9 cellular contexts compared by ENCODE assay signal in genomic region chr11:57474017-57474750, GRCh38. TPM values are rescaled to one million over a fixed set of nuclear protein-coding genes. Genes with fewer than 3 reads are reported as not detected.
DNase-seq lines count a peak whose midpoint lies in the region; ATAC-seq, FAIRE-seq and TF ChIP-seq lines count a peak whose summit lies in the region.
"Had no signal": no experiment of that assay in that cellular context is flagged by ENCODE, and none has a peak within 500 bp of the region (broad histone marks: within the 10 kb centered on the region; RNA-seq: fewer than 3 reads in every experiment).

No MANE protein-coding gene starts in this region.

- H3K4me2 ChIP-seq in SK-N-SH, result no peak overlapping the region

- no peak for TF ChIP-seq RAD21 in SK-N-SH (IDR thresholded peaks at IDR 0.05; ENCODE audit: low read length)

- H3K9me3 ChIP-seq in SK-N-SH (no peaks in the 10 kb centered on the region), left ventricle myocardium inferior (replicated peaks) (no peaks in the 10 kb centered on the region)

- DNase-seq in SK-N-SH (peak; percentile 37), AG20443 (ENCODE audit: low spot score) (no peak), D721Med (ENCODE audit: insufficient read length, low spot score) (no peak), left ventricle myocardium inferior (no peak)
- DNase-seq in activated CD4-positive, alpha-beta T cell treated with anti-CD3 and anti-CD28 coated beads, Interleukin-2, amount 10 ng/mL, durations not matched to agents 7 days and 5 days, result peak; percentile 65
- peak; percentile 20 for DNase-seq in stimulated activated CD4-positive, alpha-beta T cell treated with anti-CD3 and anti-CD28 coated beads, Interleukin-4, amount 100 ng/mL, for 1 hour

- H4K20me1 ChIP-seq in SK-N-SH (ENCODE audit: insufficient read depth), result no peaks in the 10 kb centered on the region

- FAIRE-seq in D721Med (lab: Jason Lieb, UNC), result no peak
- FAIRE-seq: A204.1 had no signal

- H3K27ac ChIP-seq in SK-N-SH (ENCODE audit: low read depth in 2 of 2, low read length in 1 of 2) (no peak overlapping the region), left ventricle myocardium inferior (replicated peaks) (no peak overlapping the region)

- 88% methylated on average over 9 of the region's 9 CpGs for WGBS in SK-N-SH (ENCODE audit: low lambda C conversion rate)

- H3K4me3 ChIP-seq in SK-N-SH (ENCODE audit: low read depth in 2 of 2, low read length in 1 of 2), result no peak overlapping the region
- H3K4me3 ChIP-seq in left ventricle myocardium inferior, result no peak overlapping the region

- H3K4me1 ChIP-seq in SK-N-SH (ENCODE audit: control insufficient read depth in 1 of 2, insufficient read depth in 2 of 2, low read depth in 1 of 2, low read length in 1 of 2), result peaks cover 0 to 8% of the 10 kb centered on the region in 2 experiments; a peak in 1 of 4 replicates
- H3K4me1 ChIP-seq in left ventricle myocardium inferior, result peaks cover 32% of the 10 kb centered on the region

- H3F3A ChIP-seq in SK-N-SH (replicated peaks; ENCODE audit: insufficient read depth), result no peaks in the 10 kb centered on the region

- TF ChIP-seq CTCF in SK-N-SH (IDR thresholded peaks at IDR 0.05), result no peak
- no peak for TF ChIP-seq CTCF in D721Med (IDR thresholded peaks at IDR 0.05; ENCODE audit: insufficient read depth, missing control alignments)
- no peak for TF ChIP-seq CTCF in left ventricle myocardium inferior (IDR thresholded peaks at IDR 0.05; ENCODE audit: borderline replicate concordance)

- POLR2A ChIA-PET in SK-N-SH (lab: Yijun Ruan, JAX), result no interaction called here
- POLR2A ChIA-PET in activated CD4-positive, alpha-beta T cell treated with anti-CD3 and anti-CD28 coated beads, Interleukin-2, amount 10 ng/mL, durations not matched to agents 7 days and 5 days (lab: Charles Lee), result no interaction called here

- no peak for ATAC-seq in SK-N-SH treated with all-trans-retinoic acid at 6 μM for 48 hours
- ATAC-seq in HG03457 (IDR thresholded peaks at IDR 0.05; ENCODE audit: unreplicated experiment), result peak; percentile 33

- 0 out of 2 replicates have a peak, but pooled peaks cover 4% of the 10 kb centered on the region for H3K27me3 ChIP-seq in SK-N-SH (ENCODE audit: insufficient read depth)
- peaks cover 30% of the 10 kb centered on the region for H3K27me3 ChIP-seq in left ventricle myocardium inferior (ENCODE audit: low read depth)

- H3K36me3 Mint-ChIP-seq in activated CD4-positive, alpha-beta T cell treated with anti-CD3 and anti-CD28 coated beads, Interleukin-2, amount 10 ng/mL, durations not matched to agents 7 days and 5 days (ENCODE audit: low read depth), result no peaks in the 10 kb centered on the region

- no peaks in the 10 kb centered on the region for H3K9me2 ChIP-seq in SK-N-SH

- no peak overlapping the region for H3K9ac ChIP-seq in SK-N-SH

- no peak overlapping the region for H2AFZ ChIP-seq in SK-N-SH (ENCODE audit: low read depth)

- CTCF ChIA-PET in SK-N-SH (lab: Yijun Ruan, JAX), result interaction anchor here (0.8 to 6.4 kb wide), 15 partner anchors 9 to 174 kb away, joined by 3 to 38 read pairs (median 6); partner anchors contain the start of genes RTN4RL2 and UBE2L6
- CTCF ChIA-PET in activated CD4-positive, alpha-beta T cell treated with anti-CD3 and anti-CD28 coated beads, Interleukin-2, amount 10 ng/mL, durations not matched to agents 7 days and 5 days (lab: Charles Lee), result interaction anchor here (1.1 to 2.5 kb wide), 4 partner anchors 8 to 19 kb away, joined by 3 to 20 read pairs (median 4); no protein-coding TSS in a partner anchor

- intact Hi-C loops in left ventricle myocardium inferior (cut with micrococcal nuclease), result no loop called here

- H3K4me1 Mint-ChIP-seq in activated CD4-positive, alpha-beta T cell treated with anti-CD3 and anti-CD28 coated beads, Interleukin-2, amount 10 ng/mL, durations not matched to agents 7 days and 5 days, result peaks cover 40% of the 10 kb centered on the region

- H3K79me2 ChIP-seq in SK-N-SH (ENCODE audit: insufficient read depth), result no peaks in the 10 kb centered on the region

- peak overlapping the region; percentile 75 for H3K27ac Mint-ChIP-seq in activated CD4-positive, alpha-beta T cell treated with anti-CD3 and anti-CD28 coated beads, Interleukin-2, amount 10 ng/mL, durations not matched to agents 7 days and 5 days

- no peaks in the 10 kb centered on the region for H3K36me3 ChIP-seq in SK-N-SH (replicated peaks in 1 of 2; ENCODE audit: control insufficient read depth in 1 of 2, insufficient read depth in 2 of 2, low read length in 1 of 2)
- no peaks in the 10 kb centered on the region for H3K36me3 ChIP-seq in left ventricle myocardium inferior

- H3K4me3 Mint-ChIP-seq in activated CD4-positive, alpha-beta T cell treated with anti-CD3 and anti-CD28 coated beads, Interleukin-2, amount 10 ng/mL, durations not matched to agents 7 days and 5 days, result no peak overlapping the region

- H3K27me3 Mint-ChIP-seq in activated CD4-positive, alpha-beta T cell treated with anti-CD3 and anti-CD28 coated beads, Interleukin-2, amount 10 ng/mL, durations not matched to agents 7 days and 5 days, result peaks cover 28% of the 10 kb centered on the region

- H3K9me3 Mint-ChIP-seq in activated CD4-positive, alpha-beta T cell treated with anti-CD3 and anti-CD28 coated beads, Interleukin-2, amount 10 ng/mL, durations not matched to agents 7 days and 5 days, result no peaks in the 10 kb centered on the region

- no peak for TF ChIP-seq EP300 in SK-N-SH (IDR thresholded peaks at IDR 0.05; ENCODE audit: borderline replicate concordance in 1 of 2, low read depth in 1 of 2, low read length in 1 of 2)

TF ChIP-seq in SK-N-SH, 30 proteins besides CTCF, POLR2A, EP300 and RAD21 (continues in another document):
- TF ChIP-seq ZBTB33 (IDR thresholded peaks at IDR 0.05; ENCODE audit: borderline replicate concordance, low read depth) (no peak), TEAD4 (IDR thresholded peaks at IDR 0.05; ENCODE audit: borderline replicate concordance, insufficient read depth) (no peak), TAF1 (IDR thresholded peaks at IDR 0.05; ENCODE audit: borderline replicate concordance, low read depth, low read length) (no peak)

TF ChIP-seq in SK-N-SH treated with all-trans-retinoic acid at 6 μM for 48 hours, 23 proteins besides CTCF, POLR2A, EP300 and RAD21 (continues in another document):
- no peak for TF ChIP-seq TOX (CRISPR knock-in tag; IDR thresholded peaks at IDR 0.05; ENCODE audit: borderline replicate concordance)
- TF ChIP-seq ZNF8 (CRISPR knock-in tag; IDR thresholded peaks at IDR 0.05), result no peak
- TF ChIP-seq POU6F1 (CRISPR knock-in tag; IDR thresholded peaks at IDR 0.05; ENCODE audit: borderline replicate concordance, low read depth), result no peak
- TF ChIP-seq TCF4 (CRISPR knock-in tag; IDR thresholded peaks at IDR 0.05; ENCODE audit: borderline replicate concordance), result no peak
- TF ChIP-seq BACH2 (CRISPR knock-in tag; IDR thresholded peaks at IDR 0.05; ENCODE audit: borderline replicate concordance), result no peak
- TF ChIP-seq GLIS3 (CRISPR knock-in tag; IDR thresholded peaks at IDR 0.05), result no peak
- TF ChIP-seq ISL1 (CRISPR knock-in tag; IDR thresholded peaks at IDR 0.05), result no peak

RNA-seq across cellular contexts. Expression of gene RTN4RL2, which starts 13.9 kb away (rescaled TPM):
- 0.08 and 0.30 TPM in 2 replicates for polyA plus RNA-seq in SK-N-SH (2012; rRNA removed)
- 0.13 and 0.39 TPM in 2 replicates for polyA plus RNA-seq in SK-N-SH (2012; cell fraction: cytosol; rRNA removed)
- 0.26 and 0.65 TPM in 2 replicates for polyA plus RNA-seq in SK-N-SH (2012; cell fraction: nucleus; rRNA removed)
- under 1 TPM in 1 of 2 experiments, not detected in 1; 0.35 TPM for total RNA-seq in activated CD4-positive, alpha-beta T cell treated with anti-CD3 and anti-CD28 coated beads, Interleukin-2, amount 10 ng/mL, durations not matched to agents 7 days and 5 days
- total RNA-seq in left ventricle myocardium inferior, result 1.3 TPM

RNA-seq across cellular contexts. Expression of gene SLC43A1, which starts 41.3 kb away (rescaled TPM):
- 3.7 and 4.4 TPM in 2 replicates for polyA plus RNA-seq in SK-N-SH (2012; rRNA removed)
- 1.7 and 3.2 TPM in 2 replicates for polyA plus RNA-seq in SK-N-SH (2012; cell fraction: cytosol; rRNA removed)
- 11.4 and 13.9 TPM in 2 replicates for polyA plus RNA-seq in SK-N-SH (2012; cell fraction: nucleus; rRNA removed)
- 10 to 100 TPM; 22.9 to 23.4 TPM for total RNA-seq in activated CD4-positive, alpha-beta T cell treated with anti-CD3 and anti-CD28 coated beads, Interleukin-2, amount 10 ng/mL, durations not matched to agents 7 days and 5 days
- total RNA-seq in left ventricle myocardium inferior, result 4.3 TPM

RNA-seq across cellular contexts. Expression of gene SLC43A3, which starts 47.3 kb away (rescaled TPM):
- polyA plus RNA-seq in SK-N-SH (2012; rRNA removed), result 4.1 and 4.7 TPM in 2 replicates
- polyA plus RNA-seq in SK-N-SH (2012; cell fraction: cytosol; rRNA removed), result 2.4 and 4.4 TPM in 2 replicates
- 5.0 and 7.0 TPM in 2 replicates for polyA plus RNA-seq in SK-N-SH (2012; cell fraction: nucleus; rRNA removed)
- 100 to 1,000 TPM in 1 of 2 experiments, 10 to 100 TPM in 1; 98.2 to 104 TPM for total RNA-seq in activated CD4-positive, alpha-beta T cell treated with anti-CD3 and anti-CD28 coated beads, Interleukin-2, amount 10 ng/mL, durations not matched to agents 7 days and 5 days
- total RNA-seq in left ventricle myocardium inferior, result 21.0 TPM

RNA-seq across cellular contexts. Expression of gene TIMM10, which starts 56.4 kb away (rescaled TPM):
- polyA plus RNA-seq in SK-N-SH (2012; rRNA removed), result 179 and 189 TPM in 2 replicates
- 164 and 176 TPM in 2 replicates for polyA plus RNA-seq in SK-N-SH (2012; cell fraction: cytosol; rRNA removed)
- polyA plus RNA-seq in SK-N-SH (2012; cell fraction: nucleus; rRNA removed), result 53.8 and 76.0 TPM in 2 replicates
- total RNA-seq in activated CD4-positive, alpha-beta T cell treated with anti-CD3 and anti-CD28 coated beads, Interleukin-2, amount 10 ng/mL, durations not matched to agents 7 days and 5 days, result 10 to 100 TPM; 87.3 to 97.7 TPM
- total RNA-seq in left ventricle myocardium inferior, result 61.0 TPM

Comparison
In these comparisons a context has a peak if more than half of its experiments do, and no peak if none do; other contexts are left out.
1. DNase-seq: peak in SK-N-SH (single experiment), activated CD4-positive, alpha-beta T cell treated with anti-CD3 and anti-CD28 coated beads, Interleukin-2, amount 10 ng/mL, durations not matched to agents 7 days and 5 days (single experiment) and stimulated activated CD4-positive, alpha-beta T cell treated with anti-CD3 and anti-CD28 coated beads, Interleukin-4, amount 100 ng/mL, for 1 hour (single experiment); none in AG20443 (single experiment), D721Med (single experiment) and left ventricle myocardium inferior (single experiment).